Comparison of ENCODE assay signal across 20 cellular contexts in the genomic region with DNA sequence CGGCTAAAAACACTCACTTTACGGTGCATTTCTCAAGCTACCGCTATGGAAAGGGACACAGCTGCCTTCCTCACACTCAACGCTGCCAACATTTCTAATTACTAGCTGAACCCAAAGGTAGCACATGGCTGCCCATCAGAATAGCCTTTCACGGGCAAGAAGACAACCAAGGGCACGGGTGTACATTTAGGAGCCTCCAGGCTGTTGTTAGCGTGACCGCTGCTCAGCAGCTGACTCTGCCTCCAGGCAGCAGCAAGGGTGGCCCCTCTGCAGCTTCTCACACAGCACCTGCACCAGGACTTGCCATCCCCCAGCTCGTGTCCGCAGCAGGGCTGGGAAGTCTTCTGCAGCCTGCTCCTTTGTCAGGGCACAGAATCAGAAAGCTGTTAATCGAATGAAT.
"Had no signal": no experiment of that assay in that cellular context is flagged by ENCODE, and none has a peak within 500 bp of the region (broad histone marks: within the 10 kb centered on the region; RNA-seq: fewer than 3 reads in every experiment).

No MANE protein-coding gene starts in this region.

- H3K4me1 Mint-ChIP-seq: memory B cell had no signal

- H3K27ac ChIP-seq: neutrophil, psoas muscle, testis, tibial nerve had no signal

- H3K4me3 ChIP-seq: psoas muscle, testis, tibial nerve had no signal

- DNase-seq: cerebellar nuclear complex; dermis blood vessel endothelial cell; erythroblast; foreskin melanocyte; hippocampal formation; kidney glomerular epithelial cell; naive B cell; psoas muscle; stimulated activated CD4-positive, alpha-beta T cell treated with anti-CD3 and anti-CD28 coated beads, Interleukin-2, amount 100 ng/mL, for 24 hours; stimulated activated CD4-positive, alpha-beta T cell treated with anti-CD3 and anti-CD28 coated beads, Interleukin-4, amount 100 ng/mL, for 4 hours; stimulated activated naive B cell treated with anti-CD40 and anti-IgM and Interleukin-4, amounts not matched to agents 10 μg/mL and 1 μg/mL and 100 μg/mL, for 72 hours; stimulated activated naive CD8-positive, alpha-beta T cell treated with anti-CD3 and anti-CD28 coated beads, Interleukin-15, amount 100 ng/mL, for 72 hours; testis had no signal

- H3K9me3 ChIP-seq: neutrophil, psoas muscle, testis, tibial nerve had no signal

- H3K36me3 ChIP-seq: neutrophil, tibial nerve had no signal

- H3K4me1 ChIP-seq: psoas muscle, testis, tibial nerve had no signal

- H3K4me3 Mint-ChIP-seq: memory B cell; naive B cell; nephron; stimulated activated naive B cell treated with anti-CD40 and anti-IgM and Interleukin-4, amounts not matched to agents 10 μg/mL and 1 μg/mL and 100 μg/mL, for 72 hours; stimulated activated naive CD8-positive, alpha-beta T cell treated with anti-CD3 and anti-CD28 coated beads, Interleukin-15, amount 100 ng/mL, for 72 hours had no signal

- FAIRE-seq: colon, endothelial cell of umbilical vein had no signal

- H3K27me3 ChIP-seq: testis, tibial nerve had no signal

- H3K9me3 Mint-ChIP-seq: memory B cell; nephron; stimulated activated naive CD8-positive, alpha-beta T cell treated with anti-CD3 and anti-CD28 coated beads, Interleukin-15, amount 100 ng/mL, for 72 hours had no signal

- H3K36me3 Mint-ChIP-seq: memory B cell; naive B cell; stimulated activated naive B cell treated with anti-CD40 and anti-IgM and Interleukin-4, amounts not matched to agents 10 μg/mL and 1 μg/mL and 100 μg/mL, for 72 hours had no signal

- H3K27me3 Mint-ChIP-seq: stimulated activated naive CD8-positive, alpha-beta T cell treated with anti-CD3 and anti-CD28 coated beads, Interleukin-15, amount 100 ng/mL, for 72 hours had no signal

- ATAC-seq: psoas muscle; sciatic nerve; stimulated activated naive B cell treated with anti-CD40 and anti-IgM and Interleukin-4, amounts not matched to agents 10 μg/mL and 1 μg/mL and 100 μg/mL, for 72 hours; stimulated activated naive CD8-positive, alpha-beta T cell treated with anti-CD3 and anti-CD28 coated beads, Interleukin-15, amount 100 ng/mL, for 72 hours had no signal

- H3K27ac Mint-ChIP-seq: memory B cell; naive B cell; nephron; stimulated activated naive B cell treated with anti-CD40 and anti-IgM and Interleukin-4, amounts not matched to agents 10 μg/mL and 1 μg/mL and 100 μg/mL, for 72 hours; stimulated activated naive CD8-positive, alpha-beta T cell treated with anti-CD3 and anti-CD28 coated beads, Interleukin-15, amount 100 ng/mL, for 72 hours had no signal
